Comparison of ENCODE assay signal across 12 cellular contexts in genomic region chrX:103276581-103277002, GRCh38. TPM values are rescaled to one million over a fixed set of nuclear protein-coding genes. Genes with fewer than 3 reads are reported as not detected.
A peak's percentile ranks its signal among the peaks of the same experiment; 100 is the strongest.
DNase-seq lines count a peak whose midpoint lies in the region; ATAC-seq, FAIRE-seq and TF ChIP-seq lines count a peak whose summit lies in the region.
"Had no signal": no experiment of that assay in that cellular context is flagged by ENCODE, and none has a peak within 500 bp of the region (broad histone marks: within the 10 kb centered on the region; RNA-seq: fewer than 3 reads in every experiment).

Gene TCEAL5 (minus strand): TSS chrX:103276750. CDS start chrX:103274563, 2,187 bp downstream.

- POLR2A ChIA-PET in CD8-positive, alpha-beta T cell (lab: Charles Lee), result no interaction called here

- no peak within 1 kb of the TSS for H3K9ac ChIP-seq in duodenal mucosa (ENCODE audit: low read depth in 1 of 2, low read length in 2 of 2)

- intact Hi-C loops in CD8-positive, alpha-beta T cell (cut with DNase I, micrococcal nuclease), result no loop called here
- intact Hi-C loops in ovary (cut with DNase I), result no loop called here

- no peak within 1 kb of the TSS for H3K27ac ChIP-seq in CD8-positive, alpha-beta T cell (ENCODE audit: low read depth, low read length)
- H3K27ac ChIP-seq in duodenal mucosa (ENCODE audit: low read depth, low read length) (no peak within 1 kb of the TSS), ovary (no peak within 1 kb of the TSS)
- H3K27ac ChIP-seq: heart right ventricle had no signal

- no peak for ATAC-seq in CD8-positive, alpha-beta T cell
- ATAC-seq in HG03095 (IDR thresholded peaks at IDR 0.05; ENCODE audit: unreplicated experiment) (no peak), GM21367 (IDR thresholded peaks at IDR 0.05; ENCODE audit: unreplicated experiment) (no peak)

- peaks cover 9% of the 10 kb centered on the region for H3K4me1 Mint-ChIP-seq in CD8-positive, alpha-beta T cell (ENCODE audit: low read depth)

- H3K4me1 ChIP-seq in CD8-positive, alpha-beta T cell (ENCODE audit: insufficient read depth, low read length), result peaks cover 9% of the 10 kb centered on the region
- no peaks in the 10 kb centered on the region for H3K4me1 ChIP-seq in duodenal mucosa (ENCODE audit: control insufficient read depth in 1 of 2, insufficient read depth in 2 of 2, low read length in 2 of 2)
- H3K4me1 ChIP-seq in ovary (ENCODE audit: insufficient read depth), result no peaks in the 10 kb centered on the region
- H3K4me1 ChIP-seq: heart right ventricle had no signal

- CTCF ChIA-PET in CD8-positive, alpha-beta T cell (lab: Charles Lee), result no interaction called here

- H3K27me3 ChIP-seq in CD8-positive, alpha-beta T cell (ENCODE audit: insufficient read depth, low read length), result no peaks in the 10 kb centered on the region
- H3K27me3 ChIP-seq in duodenal mucosa (ENCODE audit: control insufficient read depth in 1 of 2, insufficient read depth in 2 of 2, low read length in 2 of 2) (peaks cover 0 to 4% of the 10 kb centered on the region in 2 donors), ovary (no peaks in the 10 kb centered on the region)

- H3K4me3 Mint-ChIP-seq in CD8-positive, alpha-beta T cell, result peak within 1 kb of the TSS; percentile 47

- H3K4me3 ChIP-seq in CD8-positive, alpha-beta T cell (ENCODE audit: low read depth, low read length), result peak within 1 kb of the TSS; percentile 15
- peak within 1 kb of the TSS; percentile 16 to 40 for H3K4me3 ChIP-seq in duodenal mucosa (ENCODE audit: low read depth in 1 of 2, low read length in 2 of 2)
- peak within 1 kb of the TSS; percentile 22 for H3K4me3 ChIP-seq in ovary

- no peaks in the 10 kb centered on the region for H3K9me3 ChIP-seq in CD8-positive, alpha-beta T cell (ENCODE audit: low read length)
- H3K9me3 ChIP-seq in duodenal mucosa (ENCODE audit: control insufficient read depth in 1 of 2, low read length in 2 of 2) (no peaks in the 10 kb centered on the region), ovary (no peaks in the 10 kb centered on the region)
- H3K9me3 ChIP-seq: heart right ventricle had no signal

- no peaks in the 10 kb centered on the region for H3K36me3 Mint-ChIP-seq in CD8-positive, alpha-beta T cell

- 20 to 35% (median 29%) methylated on average over 17 of the region's 17 CpGs for WGBS in ovary, 3 donors

- FAIRE-seq in GM19239 (lab: Jason Lieb, UNC), result no peak

- peak in 1 of 7 experiments; percentile 15 for DNase-seq in CD8-positive, alpha-beta T cell
- DNase-seq in NCI-H1694 treated with DMSO at 0.1 percent for 48 hours (lab: John Stamatoyannopoulos, UW), result peak; percentile 19
- DNase-seq in ovary, result peak; percentile 15 to 53 (median 45)
- DNase-seq in GM10266 (ENCODE audit: extremely low spot score), result no peak
- DNase-seq in GM19239 (ENCODE audit: insufficient read length, low spot score), result no peak
- DNase-seq: heart right ventricle; stimulated activated naive CD4-positive, alpha-beta T cell treated with Interleukin-2 at 50 U/mL for 16 hours had no signal

- H3K36me3 ChIP-seq in CD8-positive, alpha-beta T cell (ENCODE audit: insufficient read depth, low read length), result no peaks in the 10 kb centered on the region
- no peaks in the 10 kb centered on the region for H3K36me3 ChIP-seq in duodenal mucosa (ENCODE audit: control insufficient read depth in 1 of 2, insufficient read depth in 2 of 2, low read length in 2 of 2)
- H3K36me3 ChIP-seq in ovary, result no peaks in the 10 kb centered on the region
- H3K36me3 ChIP-seq: heart right ventricle had no signal

- no peak for TF ChIP-seq POLR2A in ovary (IDR thresholded peaks at IDR 0.05)

- no peak for TF ChIP-seq CTCF in CD8-positive, alpha-beta T cell (IDR thresholded peaks at IDR 0.05)
- TF ChIP-seq CTCF in ovary (IDR thresholded peaks at IDR 0.05), result no peak
- TF ChIP-seq CTCF in GM10266 (IDR thresholded peaks at IDR 0.05; ENCODE audit: control insufficient read depth, insufficient read depth, low read depth, missing control alignments), result no peak

- no peaks in the 10 kb centered on the region for H3K9me3 Mint-ChIP-seq in CD8-positive, alpha-beta T cell

- peaks cover 45% of the 10 kb centered on the region for H3K27me3 Mint-ChIP-seq in CD8-positive, alpha-beta T cell (ENCODE audit: low read depth)

- H3K27ac Mint-ChIP-seq in CD8-positive, alpha-beta T cell, result no peak within 1 kb of the TSS

- no peak for TF ChIP-seq EP300 in ovary (IDR thresholded peaks at IDR 0.05)

RNA-seq across cellular contexts. Expression of gene TCEAL5, which starts in this region (rescaled TPM):
- total RNA-seq in CD8-positive, alpha-beta T cell, result not detected
- total RNA-seq in ovary, result 1 to 10 TPM in 5 of 7 donors, under 1 TPM in 1, not detected in 1; 0.50 to 4.0 (median 2.2) TPM
- polyA plus RNA-seq in ovary, result 1 to 10 TPM; 2.3 to 3.6 TPM
- total RNA-seq: NCI-H460, renal cortical epithelial cell had no signal

Comparison
In these comparisons a context has a peak if more than half of its experiments do, and no peak if none do; other contexts are left out.
1. DNase-seq: peak in NCI-H1694 treated with DMSO at 0.1 percent for 48 hours (single experiment) and ovary (5 of 5); none in GM10266 (single experiment) and GM19239 (single experiment).
2. Peak in every context shown above with its lines, with median percentiles within 50 percentile points of each other: H3K4me3 ChIP-seq.